Comparison of ENCODE assay signal across 8 cellular contexts in the genomic region with DNA sequence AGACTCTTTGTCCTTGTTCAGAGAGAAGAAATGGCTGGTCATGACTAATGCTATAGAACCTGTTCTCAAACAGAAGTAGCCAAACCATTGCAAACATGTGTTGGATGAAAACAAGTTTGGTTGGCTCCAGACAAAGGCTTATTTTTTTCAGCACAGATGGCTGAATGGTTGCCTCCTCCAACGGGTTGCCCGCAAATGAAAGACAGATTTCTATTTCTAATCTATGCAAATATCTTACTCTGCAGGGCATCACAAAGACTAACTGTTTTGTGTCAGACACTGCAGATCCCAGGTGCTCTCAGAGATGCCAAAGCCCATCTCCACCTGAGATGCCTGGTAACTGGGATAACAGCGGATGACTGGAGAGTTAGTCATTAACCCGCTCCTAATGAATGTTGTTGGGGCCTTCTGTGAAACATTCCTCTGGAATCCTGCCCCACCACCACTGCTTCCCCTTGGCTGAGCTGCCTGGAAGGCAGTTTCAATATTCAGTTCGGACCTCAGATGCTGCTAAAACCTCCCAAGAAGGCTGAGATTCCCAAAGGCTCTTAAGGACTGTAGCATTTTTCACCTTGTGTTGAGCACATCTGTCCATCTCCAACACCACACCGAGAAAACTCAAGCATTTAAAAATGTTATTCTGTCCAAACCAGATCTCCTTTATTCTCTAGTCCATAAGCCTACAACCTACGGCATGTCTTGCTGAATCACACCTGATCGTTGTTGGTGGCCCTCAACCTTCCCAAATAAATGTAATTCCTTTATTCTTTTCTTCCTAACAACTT.
A peak's percentile ranks its signal among the peaks of the same experiment; 100 is the strongest.
DNase-seq lines count a peak whose midpoint lies in the region; ATAC-seq and TF ChIP-seq lines count a peak whose summit lies in the region.

No MANE protein-coding gene starts in this region.

- ATAC-seq in HG02938 (IDR thresholded peaks at IDR 0.05; ENCODE audit: unreplicated experiment) = peak; percentile 71
- peak; percentile 32 to 44 for ATAC-seq in gastrocnemius medialis
- ATAC-seq in HG03159 (IDR thresholded peaks at IDR 0.05; ENCODE audit: unreplicated experiment) = no peak

- DNase-seq in GM12865 (ENCODE audit: low read depth) (peak; percentile 34), RPMI7951 (ENCODE audit: low read depth) (peak; percentile 99), foreskin fibroblast (peak; percentile 90 to 94), gastrocnemius medialis (no peak), NCI-H2081 treated with DMSO at 0.1 percent for 48 hours (lab: John Stamatoyannopoulos, UW) (no peak)
- no peak for DNase-seq in stimulated activated CD4-positive, alpha-beta T cell treated with anti-CD3 and anti-CD28 coated beads, Interleukin-2, amount 100 ng/mL, for 24 hours

- intact Hi-C loops in gastrocnemius medialis (cut with DNase I; ENCODE audit: low total_unique reads) = no loop called here

- no peaks in the 10 kb centered on the region for H3K27me3 ChIP-seq in gastrocnemius medialis

- no peak for TF ChIP-seq POLR2A in gastrocnemius medialis (IDR thresholded peaks at IDR 0.05)

- H3K4me1 ChIP-seq in gastrocnemius medialis = peaks cover 48 to 50% of the 10 kb centered on the region in 2 donors

- H3K9me3 ChIP-seq in gastrocnemius medialis = no peaks in the 10 kb centered on the region

- H3K4me3 ChIP-seq in GM12865 (ENCODE audit: low read depth, low read length) = no peak overlapping the region
- peak overlapping the region; percentile 3 to 15 for H3K4me3 ChIP-seq in foreskin fibroblast (ENCODE audit: low read depth in 1 of 2, low read length in 2 of 2)
- no peak overlapping the region for H3K4me3 ChIP-seq in gastrocnemius medialis

- in situ Hi-C loops in gastrocnemius medialis (cut with MboI; ENCODE audit: low sequenced_read_pairs in 4 of 4) = no loop called here

- no peak for TF ChIP-seq CTCF in GM12865 (IDR thresholded peaks at IDR 0.05; ENCODE audit: insufficient read depth, low read depth, low read length, missing control alignments)
- no peak for TF ChIP-seq CTCF in foreskin fibroblast (IDR thresholded peaks at IDR 0.05; ENCODE audit: low read depth, low read length)
- TF ChIP-seq CTCF in gastrocnemius medialis (IDR thresholded peaks at IDR 0.05 in 4 of 5, conservative IDR thresholded peaks at IDR 0.05 in 1 of 5) = no peak

- H3K36me3 ChIP-seq in gastrocnemius medialis = no peaks in the 10 kb centered on the region

- H3K27ac ChIP-seq in gastrocnemius medialis = peak overlapping the region in 3 of 4 donors; percentile 60 to 69 (median 64)

Comparison
In these comparisons a context has a peak if more than half of its experiments do, and no peak if none do; other contexts are left out.
1. DNase-seq: peak in GM12865 (single experiment), RPMI7951 (single experiment) and foreskin fibroblast (2 of 2); none in gastrocnemius medialis (0 of 2), NCI-H2081 treated with DMSO at 0.1 percent for 48 hours (single experiment) and stimulated activated CD4-positive, alpha-beta T cell treated with anti-CD3 and anti-CD28 coated beads, Interleukin-2, amount 100 ng/mL, for 24 hours (0 of 2).
2. H3K4me3 ChIP-seq: peak in foreskin fibroblast (2 of 2); none in GM12865 (single experiment) and gastrocnemius medialis (0 of 4).